In the genomic region with DNA sequence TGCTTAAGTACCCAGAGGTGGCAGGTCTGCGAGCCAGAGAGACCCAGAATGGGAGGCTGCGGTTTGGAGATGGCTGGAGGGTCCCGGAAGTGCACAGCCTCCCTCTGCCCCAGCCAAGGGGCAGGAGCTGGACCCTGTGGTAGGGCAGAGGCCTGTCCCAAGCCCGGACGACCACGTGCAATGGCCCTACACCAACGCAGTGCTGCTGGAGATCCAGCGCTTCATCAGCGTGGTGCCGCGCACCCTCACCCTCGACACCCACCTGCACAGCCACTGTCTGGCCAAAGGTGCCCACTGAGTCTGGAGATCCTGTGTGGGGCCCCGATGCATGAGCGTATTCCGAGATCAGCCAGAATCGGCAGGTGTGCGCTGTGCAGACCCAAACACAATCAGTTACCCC, we compare ENCODE assay signal across 30 cellular contexts. TPM values are rescaled to one million over a fixed set of nuclear protein-coding genes. Genes with fewer than 3 reads are reported as not detected.
"Had no signal": no experiment of that assay in that cellular context is flagged by ENCODE, and none has a peak within 500 bp of the region (broad histone marks: within the 10 kb centered on the region; RNA-seq: fewer than 3 reads in every experiment).

No MANE protein-coding gene starts in this region.

- H3K4me3 ChIP-seq: adrenal gland, body of pancreas had no signal

- H3K4me3 Mint-ChIP-seq: activated naive CD8-positive, alpha-beta T cell treated with anti-CD3 and anti-CD28 coated beads, Interleukin-2, amount 50 U/mL, for 24 hours; activated T-cell treated with anti-CD3 and anti-CD28 coated beads, Interleukin-2, amount 50 U/mL, for 24 hours had no signal

- H3K9me3 Mint-ChIP-seq: activated CD4-positive, alpha-beta memory T cell treated with anti-CD3 and anti-CD28 coated beads, Interleukin-2, amount 10 ng/mL, durations not matched to agents 7 days and 5 days; activated CD4-positive, alpha-beta T cell treated with anti-CD3 and anti-CD28 coated beads, Interleukin-2, amount 10 ng/mL, durations not matched to agents 24 days and 14 days; activated naive CD4-positive, alpha-beta T cell treated with anti-CD3 and anti-CD28 coated beads, Interleukin-2, amount 10 ng/mL, durations not matched to agents 7 days and 5 days; activated naive CD4-positive, alpha-beta T cell treated with anti-CD3 and anti-CD28 coated beads, Interleukin-2, amount 50 U/mL, for 72 hours; activated naive CD8-positive, alpha-beta T cell treated with anti-CD3 and anti-CD28 coated beads, Interleukin-2, amount 50 U/mL, for 24 hours; activated T-cell treated with anti-CD3 and anti-CD28 coated beads, Interleukin-2, amount 50 U/mL, for 24 hours; activated T-cell treated with anti-CD3 and anti-CD28 coated beads, Interleukin-2, amount 50 U/mL, for 72 hours had no signal

- H3K27ac Mint-ChIP-seq: activated CD4-positive, alpha-beta memory T cell treated with anti-CD3 and anti-CD28 coated beads, Interleukin-2, amount 10 ng/mL, durations not matched to agents 7 days and 5 days; activated CD4-positive, alpha-beta T cell treated with anti-CD3 and anti-CD28 coated beads for 36 hours; activated CD4-positive, alpha-beta T cell treated with anti-CD3 and anti-CD28 coated beads, Interleukin-2, amount 10 ng/mL, durations not matched to agents 24 days and 14 days; activated naive CD4-positive, alpha-beta T cell treated with anti-CD3 and anti-CD28 coated beads, Interleukin-2, amount 10 ng/mL, durations not matched to agents 7 days and 5 days; activated naive CD8-positive, alpha-beta T cell treated with anti-CD3 and anti-CD28 coated beads, Interleukin-2, amount 50 U/mL, for 24 hours; activated T-cell treated with anti-CD3 and anti-CD28 coated beads, Interleukin-2, amount 50 U/mL, for 24 hours; activated T-cell treated with anti-CD3 and anti-CD28 coated beads, Interleukin-2, amount 50 U/mL, for 72 hours had no signal

- ATAC-seq: activated CD4-positive, alpha-beta T cell treated with anti-CD3 and anti-CD28 coated beads for 36 hours; activated naive CD4-positive, alpha-beta T cell treated with anti-CD3 and anti-CD28 coated beads, Interleukin-2, amount 50 U/mL, for 72 hours; activated naive CD8-positive, alpha-beta T cell treated with anti-CD3 and anti-CD28 coated beads, Interleukin-2, amount 50 U/mL, for 24 hours; activated T-cell treated with anti-CD3 and anti-CD28 coated beads, Interleukin-2, amount 50 U/mL, for 72 hours; body of pancreas; gastroesophageal sphincter; heart right ventricle had no signal

- H3K4me1 ChIP-seq: adrenal gland had no signal

- H3K36me3 ChIP-seq: adrenal gland, esophagus squamous epithelium, gastroesophageal sphincter, heart right ventricle had no signal

- H3K27ac ChIP-seq: adrenal gland, body of pancreas, epithelial cell of prostate, gastroesophageal sphincter had no signal

- H3K27me3 ChIP-seq: adrenal gland, body of pancreas, esophagus squamous epithelium, gastroesophageal sphincter had no signal

- H3K36me3 Mint-ChIP-seq: activated naive CD4-positive, alpha-beta T cell treated with anti-CD3 and anti-CD28 coated beads, Interleukin-2, amount 10 ng/mL, durations not matched to agents 7 days and 5 days; activated naive CD4-positive, alpha-beta T cell treated with anti-CD3 and anti-CD28 coated beads, Interleukin-2, amount 50 U/mL, for 72 hours had no signal

- H3K9me3 ChIP-seq: adrenal gland, body of pancreas, esophagus squamous epithelium, gastroesophageal sphincter, heart right ventricle had no signal

- DNase-seq: activated CD4-positive, alpha-beta memory T cell treated with anti-CD3 and anti-CD28 coated beads, Interleukin-2, amount 10 ng/mL, durations not matched to agents 7 days and 5 days; activated CD4-positive, alpha-beta T cell treated with anti-CD3 and anti-CD28 coated beads for 36 hours; activated CD4-positive, alpha-beta T cell treated with anti-CD3 and anti-CD28 coated beads, Interleukin-2, amount 10 ng/mL, durations not matched to agents 24 days and 14 days; activated CD4-positive, CD25-positive, alpha-beta regulatory T cell; activated CD4-positive, CD25-positive, alpha-beta regulatory T cell treated with anti-CD3 and anti-CD28 coated beads, Interleukin-2, amount 50 U/mL, for 72 hours; activated CD8-positive, alpha-beta memory T cell treated with anti-CD3 and anti-CD28 coated beads, Interleukin-2, amount 50 U/mL, for 48 hours; activated gamma-delta T cell; activated naive CD4-positive, alpha-beta T cell; activated naive CD4-positive, alpha-beta T cell treated with anti-CD3 and anti-CD28 coated beads, Interleukin-2, amount 10 ng/mL, durations not matched to agents 7 days and 5 days; activated naive CD8-positive, alpha-beta T cell treated with anti-CD3 and anti-CD28 coated beads, Interleukin-2, amount 50 U/mL, for 24 hours; activated T-cell treated with anti-CD3 and anti-CD28 coated beads for 4 hours; activated T-cell treated with anti-CD3 and anti-CD28 coated beads, Interleukin-2, amount 50 U/mL, for 24 hours; activated T-cell treated with anti-CD3 and anti-CD28 coated beads, Interleukin-2, amount 50 U/mL, for 72 hours; adrenal gland; amygdala; aorta; body of pancreas; caudate nucleus; cortex of kidney; dermis blood vessel endothelial cell; effector CD4-positive, alpha-beta T cell; esophagus squamous epithelium; foreskin melanocyte; heart right ventricle had no signal

RNA-seq across cellular contexts. Expression of a gene that starts 22.8 kb away (rescaled TPM):
- polyA plus RNA-seq: adrenal gland, aorta, endothelial cell of umbilical vein, fibroblast of lung, heart right ventricle had no signal

RNA-seq across cellular contexts. Expression of a gene that starts 48.8 kb away (rescaled TPM):
- polyA plus RNA-seq: adrenal gland, aorta, endothelial cell of umbilical vein, esophagus, fibroblast of lung, heart right ventricle had no signal
